Comparison of ENCODE assay signal across 8 cellular contexts in the genomic region with DNA sequence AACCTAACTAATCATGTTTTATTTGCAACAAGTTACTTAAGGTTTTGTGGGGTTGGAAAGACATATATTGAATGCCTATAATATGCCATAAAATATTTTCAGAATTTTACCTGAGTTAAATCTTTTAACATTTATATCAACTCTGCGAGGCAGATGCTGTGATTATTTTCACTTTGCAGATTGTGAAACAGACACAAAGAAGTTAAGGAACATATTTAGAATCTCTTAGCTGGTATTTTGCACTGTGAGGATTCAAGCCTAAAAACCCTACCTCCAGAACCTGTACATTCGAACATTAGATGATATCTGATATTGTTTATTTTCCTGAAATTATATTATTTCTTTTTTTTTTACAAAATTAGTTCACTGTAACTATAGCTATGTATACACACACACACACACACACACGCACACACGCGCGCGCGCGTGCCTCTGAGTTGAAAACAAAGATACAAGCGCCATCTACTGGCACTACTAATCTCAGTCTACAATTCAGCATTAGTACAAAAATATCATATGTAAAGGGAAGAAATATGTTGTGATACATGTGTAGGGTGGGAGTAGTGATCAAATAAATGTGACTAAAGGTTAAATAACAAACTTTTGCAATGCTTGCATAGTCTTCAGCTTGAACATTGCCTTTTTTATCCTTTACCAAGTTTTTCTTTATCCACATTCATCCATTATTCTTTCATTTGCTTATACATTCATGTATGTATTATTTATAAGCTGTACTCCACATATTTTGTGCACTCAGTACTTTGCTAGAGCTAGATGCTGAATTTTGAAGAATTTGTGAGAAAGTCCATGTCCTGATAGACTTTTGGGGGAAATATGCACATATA.
DNase-seq lines count a peak whose midpoint lies in the region; TF ChIP-seq lines count a peak whose summit lies in the region.

No MANE protein-coding gene starts in this region.

- TF ChIP-seq CTCF in GM06990 (IDR thresholded peaks at IDR 0.05; ENCODE audit: insufficient read depth, low read length, poor library complexity, severe bottlenecking) (peak; percentile 76), HFFc6 (IDR thresholded peaks at IDR 0.05) (peak; percentile 90), left ventricle myocardium inferior (IDR thresholded peaks at IDR 0.05; ENCODE audit: borderline replicate concordance) (peak; percentile 66), retinal pigment epithelial cell (conservative IDR thresholded peaks at IDR 0.05; ENCODE audit: low read depth, low read length) (peak; percentile 71)

- H3K9ac ChIP-seq in adipocyte (ENCODE audit: low read length): peak overlapping the region; percentile 43

- H3K27me3 ChIP-seq in GM06990 (replicated peaks; ENCODE audit: control insufficient read depth, insufficient read depth, low read length): no peaks in the 10 kb centered on the region
- H3K27me3 ChIP-seq in adipocyte (replicated peaks; ENCODE audit: control insufficient read depth, insufficient read depth, low read length): no peaks in the 10 kb centered on the region
- no peaks in the 10 kb centered on the region for H3K27me3 ChIP-seq in left ventricle myocardium inferior (ENCODE audit: low read depth)

- H3K4me3 ChIP-seq in GM06990 (replicated peaks; ENCODE audit: low read depth, low read length) (peak overlapping the region; percentile 22), adipocyte (ENCODE audit: low read length) (peak overlapping the region; percentile 75), left ventricle myocardium inferior (peak overlapping the region; percentile 51), retinal pigment epithelial cell (ENCODE audit: low read length) (peak overlapping the region; percentile 1)

- no peaks in the 10 kb centered on the region for H3K27me3 Mint-ChIP-seq in HFFc6 (ENCODE audit: insufficient read depth)

- DNase-seq in GM06990 (ENCODE audit: extremely low read depth, insufficient read length): peak; percentile 15
- DNase-seq in HFFc6: peak; percentile 83
- DNase-seq in NCI-H1048 (lab: John Stamatoyannopoulos, UW): peak; percentile 5
- DNase-seq in T follicular helper cell (ENCODE audit: low read depth): peak; percentile 48
- peak; percentile 92 for DNase-seq in adipocyte (ENCODE audit: low read depth)
- DNase-seq in left ventricle myocardium inferior: peak; percentile 74
- DNase-seq in retinal pigment epithelial cell (ENCODE audit: low read depth): peak; percentile 42
- no peak for DNase-seq in cerebellar nuclear complex (lab: John Stamatoyannopoulos, UW)

- peak overlapping the region; percentile 75 for H3K27ac Mint-ChIP-seq in HFFc6

- H3K9me3 ChIP-seq in adipocyte (ENCODE audit: control insufficient read depth, low read length) (peaks cover 2% of the 10 kb centered on the region), left ventricle myocardium inferior (replicated peaks) (peaks cover 6% of the 10 kb centered on the region)

- H3K36me3 ChIP-seq in GM06990 (ENCODE audit: control insufficient read depth, insufficient read depth, low read length): no peaks in the 10 kb centered on the region
- H3K36me3 ChIP-seq in adipocyte (ENCODE audit: control insufficient read depth, insufficient read depth, low read length, severe bottlenecking): no peaks in the 10 kb centered on the region
- H3K36me3 ChIP-seq in left ventricle myocardium inferior: no peaks in the 10 kb centered on the region

- H3K4me1 ChIP-seq in adipocyte (ENCODE audit: control insufficient read depth, insufficient read depth, low read length): no peaks in the 10 kb centered on the region
- no peaks in the 10 kb centered on the region for H3K4me1 ChIP-seq in left ventricle myocardium inferior

- peaks cover 2% of the 10 kb centered on the region; the same call in 1 of the 2 replicates for H3K36me3 Mint-ChIP-seq in HFFc6 (ENCODE audit: low read depth)

- intact Hi-C loops in left ventricle myocardium inferior (cut with micrococcal nuclease): no loop called here

- peak overlapping the region; percentile 79 for H3K4me3 Mint-ChIP-seq in HFFc6

- peaks cover 3% of the 10 kb centered on the region; the same call in 1 of the 2 replicates for H3K9me3 Mint-ChIP-seq in HFFc6

- no peak overlapping the region for H3K27ac ChIP-seq in left ventricle myocardium inferior (replicated peaks)

- peaks cover 24% of the 10 kb centered on the region for H3K4me1 Mint-ChIP-seq in HFFc6 (ENCODE audit: low read depth)

Comparison
In these comparisons a context has a peak if more than half of its experiments do, and no peak if none do; other contexts are left out.
1. DNase-seq: peak in GM06990 (single experiment), HFFc6 (single experiment), NCI-H1048 (single experiment), T follicular helper cell (single experiment), adipocyte (single experiment), left ventricle myocardium inferior (single experiment) and retinal pigment epithelial cell (single experiment); none in cerebellar nuclear complex (0 of 2).
2. H3K4me3 ChIP-seq: peak in every context shown above with its lines; median percentile 75 in adipocyte; 51 in left ventricle myocardium inferior; 22 in GM06990; 1 in retinal pigment epithelial cell.
3. Peak in every context shown above with its lines, with median percentiles within 50 percentile points of each other: CTCF ChIP-seq.